ENCODE assay signal across 24 cellular contexts in genomic region chr4:153755186-153755585, GRCh38. TPM values are rescaled to one million over a fixed set of nuclear protein-coding genes. Genes with fewer than 3 reads are reported as not detected.
"Had no signal": no experiment of that assay in that cellular context is flagged by ENCODE, and none has a peak within 500 bp of the region (broad histone marks: within the 10 kb centered on the region; RNA-seq: fewer than 3 reads in every experiment).

No MANE protein-coding gene starts in this region.

- H3K9me3 Mint-ChIP-seq: activated T-cell treated with anti-CD3 and anti-CD28 coated beads, Interleukin-2, amount 50 U/mL, for 4 hours; activated T-helper 2 cell treated with anti-CD3 and anti-CD28 coated beads, Interferon-gamma antibody, Interleukin-2, Interleukin-4, amounts not matched to agents 10 μg/mL and 5 μg/mL and 100 μg/mL, durations not matched to agents 14 hours and 24 hours and 36 hours had no signal

- H3K36me3 ChIP-seq: adrenal gland had no signal

- ATAC-seq: activated CD8-positive, alpha-beta T cell treated with anti-CD3 and anti-CD28 coated beads for 36 hours; activated T-cell treated with anti-CD3 and anti-CD28 coated beads, Interleukin-2, amount 50 U/mL, for 4 hours; Panc1; Right ventricle myocardium inferior had no signal

- H3K4me3 ChIP-seq: adrenal gland had no signal

- H3K36me3 Mint-ChIP-seq: activated naive CD8-positive, alpha-beta T cell treated with anti-CD3 and anti-CD28 coated beads for 36 hours had no signal

- H3K27ac Mint-ChIP-seq: activated CD8-positive, alpha-beta T cell treated with anti-CD3 and anti-CD28 coated beads for 36 hours; activated naive CD8-positive, alpha-beta T cell treated with anti-CD3 and anti-CD28 coated beads for 36 hours; activated T-helper 2 cell treated with anti-CD3 and anti-CD28 coated beads, Interferon-gamma antibody, Interleukin-2, Interleukin-4, amounts not matched to agents 10 μg/mL and 5 μg/mL and 100 μg/mL, durations not matched to agents 14 hours and 24 hours and 36 hours had no signal

- H3K4me3 Mint-ChIP-seq: activated CD8-positive, alpha-beta T cell treated with anti-CD3 and anti-CD28 coated beads for 36 hours; activated naive CD8-positive, alpha-beta T cell treated with anti-CD3 and anti-CD28 coated beads for 36 hours; activated T-cell treated with anti-CD3 and anti-CD28 coated beads, Interleukin-2, amount 50 U/mL, for 4 hours had no signal

- H3K27ac ChIP-seq: adrenal gland, VCaP had no signal

- H3K9me3 ChIP-seq: adrenal gland had no signal

- DNase-seq: activated CD4-positive, CD25-positive, alpha-beta regulatory T cell; activated CD8-positive, alpha-beta memory T cell treated with anti-CD3 and anti-CD28 coated beads, Interleukin-2, amount 50 U/mL, for 48 hours; activated CD8-positive, alpha-beta T cell treated with anti-CD3 and anti-CD28 coated beads for 36 hours; activated gamma-delta T cell treated with Interleukin-2 at 50 U/mL for 16 hours; activated naive CD8-positive, alpha-beta T cell treated with anti-CD3 and anti-CD28 coated beads for 36 hours; activated T-cell treated with anti-CD3 and anti-CD28 coated beads, Interleukin-2, amount 50 U/mL, for 4 hours; adrenal gland; anterior cingulate cortex; cerebellar nuclear complex; MM.1S; NCI-H1105 treated with DMSO at 0.1 percent for 48 hours; NCI-H1436 treated with DMSO at 0.1 percent for 48 hours; NCI-H187; NCI-H2081; NCI-H510A treated with DMSO at 0.1 percent for 48 hours; NCI-H69; NK-92 treated with Interleukin-12 subunit alpha and Interleukin-12 subunit beta, amount 100 ng/mL, for 24 hours; OCI-M1; RPMI8226; T-helper 2 cell had no signal

RNA-seq across cellular contexts. Expression of gene RNF175, which starts 4.6 kb away (rescaled TPM):
- total RNA-seq: activated CD8-positive, alpha-beta T cell treated with anti-CD3 and anti-CD28 coated beads for 36 hours; activated naive CD8-positive, alpha-beta T cell treated with anti-CD3 and anti-CD28 coated beads for 36 hours; activated T-helper 2 cell treated with anti-CD3 and anti-CD28 coated beads, Interferon-gamma antibody, Interleukin-2, Interleukin-4, amounts not matched to agents 10 μg/mL and 5 μg/mL and 100 μg/mL, durations not matched to agents 14 hours and 24 hours and 36 hours had no signal

RNA-seq across cellular contexts. Expression of gene SFRP2, which starts 33.7 kb away (rescaled TPM):
- total RNA-seq: activated CD8-positive, alpha-beta T cell treated with anti-CD3 and anti-CD28 coated beads for 36 hours; activated T-helper 2 cell treated with anti-CD3 and anti-CD28 coated beads, Interferon-gamma antibody, Interleukin-2, Interleukin-4, amounts not matched to agents 10 μg/mL and 5 μg/mL and 100 μg/mL, durations not matched to agents 14 hours and 24 hours and 36 hours; Right ventricle myocardium inferior had no signal
